ENCODE assay signal across 9 cellular contexts in genomic region chr10:96073722-96074121, GRCh38.
DNase-seq lines count a peak whose midpoint lies in the region; ATAC-seq and TF ChIP-seq lines count a peak whose summit lies in the region.
"Had no signal": no experiment of that assay in that cellular context is flagged by ENCODE, and none has a peak within 500 bp of the region (broad histone marks: within the 10 kb centered on the region; RNA-seq: fewer than 3 reads in every experiment).

No MANE protein-coding gene starts in this region.

- peaks cover 17% of the 10 kb centered on the region for H3K36me3 Mint-ChIP-seq in activated naive CD8-positive, alpha-beta T cell
- peaks cover 7 to 20% of the 10 kb centered on the region in 2 donors for H3K36me3 Mint-ChIP-seq in stimulated activated naive B cell treated with anti-CD40 and anti-IgM and Interleukin-4, amounts not matched to agents 10 μg/mL and 1 μg/mL and 100 μg/mL, for 72 hours

- no peaks in the 10 kb centered on the region for H3K36me3 ChIP-seq in GM06990 (ENCODE audit: control insufficient read depth, insufficient read depth, low read length)

- peak; percentile 20 for DNase-seq in GM06990 (ENCODE audit: extremely low read depth, insufficient read length)
- peak; percentile 78 to 84 for DNase-seq in Kasumi-1 (lab: John Stamatoyannopoulos, UW)
- peak; percentile 10 for DNase-seq in hepatic stellate cell (ENCODE audit: low spot score)
- no peak for DNase-seq in NCI-H510A treated with DMSO at 0.1 percent for 48 hours (lab: John Stamatoyannopoulos, UW)
- DNase-seq in stimulated activated naive B cell treated with anti-CD40 and anti-IgM and Interleukin-4, amounts not matched to agents 10 μg/mL and 1 μg/mL and 100 μg/mL, for 72 hours = no peak
- no peak for DNase-seq in activated gamma-delta T cell treated with Interleukin-2 at 50 U/mL for 16 hours

- TF ChIP-seq CTCF in GM06990 (IDR thresholded peaks at IDR 0.05; ENCODE audit: insufficient read depth, low read length, poor library complexity, severe bottlenecking) = no peak

- H3K27me3 ChIP-seq in GM06990 (replicated peaks; ENCODE audit: control insufficient read depth, insufficient read depth, low read length) = no peaks in the 10 kb centered on the region

- H3K27ac Mint-ChIP-seq in activated naive CD8-positive, alpha-beta T cell = peak overlapping the region; percentile 11
- H3K27ac Mint-ChIP-seq in stimulated activated naive B cell treated with anti-CD40 and anti-IgM and Interleukin-4, amounts not matched to agents 10 μg/mL and 1 μg/mL and 100 μg/mL, for 72 hours = no peak overlapping the region
- H3K27ac Mint-ChIP-seq: IgD-negative memory B cell had no signal

- H3K4me1 Mint-ChIP-seq in activated naive CD8-positive, alpha-beta T cell (ENCODE audit: low read depth) = peaks cover 10% of the 10 kb centered on the region
- H3K4me1 Mint-ChIP-seq in stimulated activated naive B cell treated with anti-CD40 and anti-IgM and Interleukin-4, amounts not matched to agents 10 μg/mL and 1 μg/mL and 100 μg/mL, for 72 hours = no peaks in the 10 kb centered on the region
- H3K4me1 Mint-ChIP-seq: IgD-negative memory B cell had no signal

- H3K4me3 Mint-ChIP-seq in activated naive CD8-positive, alpha-beta T cell = peak overlapping the region; percentile 22
- no peak overlapping the region for H3K4me3 Mint-ChIP-seq in stimulated activated naive B cell treated with anti-CD40 and anti-IgM and Interleukin-4, amounts not matched to agents 10 μg/mL and 1 μg/mL and 100 μg/mL, for 72 hours
- H3K4me3 Mint-ChIP-seq: IgD-negative memory B cell had no signal

- H3K27me3 Mint-ChIP-seq in activated naive CD8-positive, alpha-beta T cell = no peaks in the 10 kb centered on the region
- no peaks in the 10 kb centered on the region for H3K27me3 Mint-ChIP-seq in stimulated activated naive B cell treated with anti-CD40 and anti-IgM and Interleukin-4, amounts not matched to agents 10 μg/mL and 1 μg/mL and 100 μg/mL, for 72 hours
- H3K27me3 Mint-ChIP-seq: IgD-negative memory B cell had no signal

- no peak overlapping the region for H3K4me3 ChIP-seq in GM06990 (replicated peaks; ENCODE audit: low read depth, low read length)

- H3K9me3 Mint-ChIP-seq in activated naive CD8-positive, alpha-beta T cell (ENCODE audit: low read depth) = no peaks in the 10 kb centered on the region
- no peaks in the 10 kb centered on the region for H3K9me3 Mint-ChIP-seq in stimulated activated naive B cell treated with anti-CD40 and anti-IgM and Interleukin-4, amounts not matched to agents 10 μg/mL and 1 μg/mL and 100 μg/mL, for 72 hours
- H3K9me3 Mint-ChIP-seq: IgD-negative memory B cell had no signal

- ATAC-seq in stimulated activated naive B cell treated with anti-CD40 and anti-IgM and Interleukin-4, amounts not matched to agents 10 μg/mL and 1 μg/mL and 100 μg/mL, for 72 hours (replicated peaks) = no peak
- ATAC-seq in HG03135 (IDR thresholded peaks at IDR 0.05; ENCODE audit: unreplicated experiment) = no peak

Comparison
In these comparisons a context has a peak if more than half of its experiments do, and no peak if none do; other contexts are left out.
1. DNase-seq: peak in GM06990 (single experiment), Kasumi-1 (2 of 2) and hepatic stellate cell (single experiment); none in NCI-H510A treated with DMSO at 0.1 percent for 48 hours (single experiment), stimulated activated naive B cell treated with anti-CD40 and anti-IgM and Interleukin-4, amounts not matched to agents 10 μg/mL and 1 μg/mL and 100 μg/mL, for 72 hours (single experiment) and activated gamma-delta T cell treated with Interleukin-2 at 50 U/mL for 16 hours (single experiment).